ENCODE assay signal across 21 cellular contexts in the genomic region with DNA sequence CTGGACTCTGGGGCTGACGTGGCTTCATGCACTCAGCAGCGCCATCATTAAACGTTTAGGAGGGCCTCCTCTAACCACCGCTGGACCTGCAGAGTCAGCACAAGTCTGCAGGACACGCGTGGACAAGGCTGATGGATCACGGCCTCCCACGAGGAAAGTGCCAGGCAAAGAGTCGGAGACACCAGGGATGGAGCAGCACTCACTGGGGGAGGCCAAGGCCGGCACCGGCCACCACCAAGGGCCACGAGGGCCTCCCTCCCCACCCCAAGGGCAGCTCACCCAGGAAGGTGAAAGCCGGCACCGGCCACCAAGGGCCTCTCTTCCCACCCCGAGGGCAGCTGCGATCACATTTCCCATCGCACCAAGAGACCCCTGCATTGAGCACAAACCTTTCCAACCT.
DNase-seq lines count a peak whose midpoint lies in the region; ATAC-seq and TF ChIP-seq lines count a peak whose summit lies in the region.
"Had no signal": no experiment of that assay in that cellular context is flagged by ENCODE, and none has a peak within 500 bp of the region (broad histone marks: within the 10 kb centered on the region; RNA-seq: fewer than 3 reads in every experiment).

No MANE protein-coding gene starts in this region.

- peak overlapping the region; percentile 59 for H2AK5ac ChIP-seq in neuronal stem cell (ENCODE audit: low read depth, low read length)

- peak overlapping the region; percentile 24 for H2BK12ac ChIP-seq in neuronal stem cell (ENCODE audit: low read length)

- H3K4me3 Mint-ChIP-seq in HFFc6 = peak overlapping the region; percentile 84
- H3K4me3 Mint-ChIP-seq: activated naive CD4-positive, alpha-beta T cell treated with anti-CD3 and anti-CD28 coated beads, Interleukin-2, amount 10 ng/mL, durations not matched to agents 7 days and 5 days; activated T-helper 1 cell treated with anti-CD3 and anti-CD28 coated beads, Interleukin-12 subunit alpha, Interleukin-12 subunit beta, Interleukin-2, Interleukin-4 antibody, amounts not matched to agents 30 ng/mL and 10 ng/mL and 1 ng/mL, durations not matched to agents 14 hours and 24 hours and 36 hours; CD4-positive, CD25-positive, alpha-beta regulatory T cell; natural killer cell had no signal

- H3K27ac ChIP-seq in esophagus muscularis mucosa (replicated peaks in 1 of 4) (peak overlapping the region; percentile 46 to 80 (median 62)), neuronal stem cell (replicated peaks; ENCODE audit: low read length) (peak overlapping the region; percentile 60), tibial artery (peak overlapping the region; percentile 82 to 93), stomach (peak overlapping the region in 2 of 5 donors; percentile 39 to 54)

- H3K27me3 ChIP-seq in esophagus muscularis mucosa = no peaks in the 10 kb centered on the region
- no peaks in the 10 kb centered on the region for H3K27me3 ChIP-seq in neuronal stem cell (ENCODE audit: control insufficient read depth in 3 of 3, insufficient read depth in 3 of 3, low read depth in 1 of 3, low read length in 3 of 3)
- H3K27me3 ChIP-seq in tibial artery = no peaks in the 10 kb centered on the region
- H3K27me3 ChIP-seq in stomach = no peaks in the 10 kb centered on the region
- H3K27me3 ChIP-seq: heart left ventricle, uterus had no signal

- H3K79me1 ChIP-seq in neuronal stem cell (ENCODE audit: low read depth, low read length) = peaks cover 26% of the 10 kb centered on the region

- no peak overlapping the region for H3K23ac ChIP-seq in neuronal stem cell (ENCODE audit: low read depth, low read length, poor library complexity)

- peak overlapping the region; percentile 49 for H3K14ac ChIP-seq in neuronal stem cell (ENCODE audit: low read length)

- H3K27me3 Mint-ChIP-seq in HFFc6 (ENCODE audit: insufficient read depth) = peaks cover 3% of the 10 kb centered on the region; the same call in 1 of the 2 replicates
- H3K27me3 Mint-ChIP-seq: CD4-positive, CD25-positive, alpha-beta regulatory T cell had no signal

- H3K9me3 Mint-ChIP-seq in HFFc6 = no peaks in the 10 kb centered on the region
- H3K9me3 Mint-ChIP-seq: activated naive CD4-positive, alpha-beta T cell treated with anti-CD3 and anti-CD28 coated beads, Interleukin-2, amount 10 ng/mL, durations not matched to agents 7 days and 5 days; activated T-helper 1 cell treated with anti-CD3 and anti-CD28 coated beads, Interleukin-12 subunit alpha, Interleukin-12 subunit beta, Interleukin-2, Interleukin-4 antibody, amounts not matched to agents 30 ng/mL and 10 ng/mL and 1 ng/mL, durations not matched to agents 14 hours and 24 hours and 36 hours; CD4-positive, CD25-positive, alpha-beta regulatory T cell; natural killer cell had no signal

- H3K4me1 ChIP-seq in esophagus muscularis mucosa (peaks cover 49 to 77% (median 75%) of the 10 kb centered on the region in 4 donors), neuronal stem cell (ENCODE audit: control insufficient read depth in 2 of 2, insufficient read depth in 1 of 2, low read depth in 1 of 2, low read length in 2 of 2) (peaks cover 24 to 35% of the 10 kb centered on the region in 2 donors), tibial artery (peaks cover 0 to 65% (median 45%) of the 10 kb centered on the region in 4 donors), stomach (peaks cover 29 to 63% (median 46%) of the 10 kb centered on the region in 4 donors)

- H3K18ac ChIP-seq in neuronal stem cell (ENCODE audit: low read length) = peak overlapping the region; percentile 93

- 90% methylated on average over 17 of the region's 17 CpGs for WGBS in esophagus muscularis mucosa
- no CpG with 5 or more reads among the region's 17 CpGs for WGBS in neuronal stem cell (ENCODE audit: extremely low coverage in 2 of 2, insufficient read length in 2 of 2, insufficient replicate concordance in 1 of 2), 2 donors
- 90 to 96% (median 94%) methylated on average over 12 to 17 of the region's 17 CpGs for WGBS in stomach, 5 donors

- DNase-seq in HFFc6 (no peak), esophagus muscularis mucosa (ENCODE audit: extremely low spot score) (no peak), neuronal stem cell (ENCODE audit: low spot score) (no peak), tibial artery (peak in 1 of 2 donors; percentile 60), stomach (no peak)
- DNase-seq: activated naive CD4-positive, alpha-beta T cell treated with anti-CD3 and anti-CD28 coated beads, Interleukin-2, amount 10 ng/mL, durations not matched to agents 7 days and 5 days; caudate nucleus; CD4-positive, CD25-positive, alpha-beta regulatory T cell; heart left ventricle; mammary epithelial cell; natural killer cell; NCI-H1048; NCI-H187; NCI-H69; T-helper 9 cell had no signal

- H2AFZ ChIP-seq in neuronal stem cell (ENCODE audit: low read length) = no peak overlapping the region

- peak overlapping the region; percentile 95 for H2BK5ac ChIP-seq in neuronal stem cell (ENCODE audit: low read length)

- no peak for TF ChIP-seq CTCF in HFFc6 (IDR thresholded peaks at IDR 0.05)
- TF ChIP-seq CTCF in esophagus muscularis mucosa (IDR thresholded peaks at IDR 0.05) = no peak
- TF ChIP-seq CTCF in tibial artery (IDR thresholded peaks at IDR 0.05) = no peak
- no peak for TF ChIP-seq CTCF in stomach (IDR thresholded peaks at IDR 0.05)

- H4K91ac ChIP-seq in neuronal stem cell (ENCODE audit: low read depth, low read length, poor library complexity) = no peak overlapping the region

- H3K36me3 ChIP-seq in esophagus muscularis mucosa (no peaks in the 10 kb centered on the region), neuronal stem cell (replicated peaks in 1 of 2; ENCODE audit: control insufficient read depth in 2 of 2, insufficient read depth in 2 of 2, low read length in 2 of 2) (no peaks in the 10 kb centered on the region), tibial artery (no peaks in the 10 kb centered on the region), stomach (no peaks in the 10 kb centered on the region)
- H3K36me3 ChIP-seq: heart left ventricle, uterus had no signal

- ATAC-seq in HG02571 (IDR thresholded peaks at IDR 0.05; ENCODE audit: unreplicated experiment) (no peak), HG03442 (IDR thresholded peaks at IDR 0.05; ENCODE audit: unreplicated experiment) (no peak)
- ATAC-seq: HCT116, heart left ventricle, HepG2, natural killer cell had no signal

- no peak overlapping the region for H3K4ac ChIP-seq in neuronal stem cell (ENCODE audit: low read length)

- H3K9me3 ChIP-seq in esophagus muscularis mucosa = no peaks in the 10 kb centered on the region
- H3K9me3 ChIP-seq in neuronal stem cell (replicated peaks in 1 of 2; ENCODE audit: control insufficient read depth in 2 of 2, insufficient read depth in 1 of 2, low read depth in 1 of 2, low read length in 2 of 2) = no peaks in the 10 kb centered on the region
- no peaks in the 10 kb centered on the region for H3K9me3 ChIP-seq in tibial artery
- no peaks in the 10 kb centered on the region for H3K9me3 ChIP-seq in stomach
- H3K9me3 ChIP-seq: heart left ventricle, uterus had no signal

- H3K36me3 Mint-ChIP-seq in HFFc6 (ENCODE audit: low read depth) = no peaks in the 10 kb centered on the region
- H3K36me3 Mint-ChIP-seq: activated naive CD4-positive, alpha-beta T cell treated with anti-CD3 and anti-CD28 coated beads, Interleukin-2, amount 10 ng/mL, durations not matched to agents 7 days and 5 days; CD4-positive, CD25-positive, alpha-beta regulatory T cell; natural killer cell had no signal

- intact Hi-C loops in esophagus muscularis mucosa (cut with DNase I) = no loop called here
- intact Hi-C loops in tibial artery (cut with DNase I; ENCODE audit: low total_unique reads) = loop anchor here (10.0 kb wide), 1 partner anchor 87 kb away; the partner anchor contains the start of gene DIP2C
- intact Hi-C loops in stomach (cut with DNase I; ENCODE audit: low total_unique reads) = no loop called here

- H2BK15ac ChIP-seq in neuronal stem cell (ENCODE audit: low read length) = peak overlapping the region; percentile 49

- peak overlapping the region; percentile 90 for H4K8ac ChIP-seq in neuronal stem cell (ENCODE audit: low read depth, low read length)

- H3K4me2 ChIP-seq in neuronal stem cell (ENCODE audit: insufficient read depth, low read length, poor library complexity, severe bottlenecking) = no peak overlapping the region

- peak overlapping the region; percentile 69 for H2BK120ac ChIP-seq in neuronal stem cell (ENCODE audit: low read depth, low read length)

- no peak for TF ChIP-seq POLR2A in esophagus muscularis mucosa (IDR thresholded peaks at IDR 0.05; ENCODE audit: low read depth)
- no peak for TF ChIP-seq POLR2A in stomach (IDR thresholded peaks at IDR 0.05)

- TF ChIP-seq EP300 in esophagus muscularis mucosa (IDR thresholded peaks at IDR 0.05) (no peak), stomach (IDR thresholded peaks at IDR 0.05) (no peak)

- H3K9ac ChIP-seq in neuronal stem cell (ENCODE audit: low read depth, low read length, poor library complexity) = no peak overlapping the region

- H3K4me3 ChIP-seq in esophagus muscularis mucosa = no peak overlapping the region
- no peak overlapping the region for H3K4me3 ChIP-seq in neuronal stem cell (ENCODE audit: low read length in 2 of 2)
- H3K4me3 ChIP-seq in tibial artery = no peak overlapping the region
- H3K4me3 ChIP-seq in stomach = no peak overlapping the region
- H3K4me3 ChIP-seq: heart left ventricle, uterus had no signal

- peaks cover 63% of the 10 kb centered on the region for H3K4me1 Mint-ChIP-seq in HFFc6 (ENCODE audit: low read depth)
- H3K4me1 Mint-ChIP-seq: activated naive CD4-positive, alpha-beta T cell treated with anti-CD3 and anti-CD28 coated beads, Interleukin-2, amount 10 ng/mL, durations not matched to agents 7 days and 5 days; CD4-positive, CD25-positive, alpha-beta regulatory T cell; natural killer cell had no signal

- peak overlapping the region; percentile 99 for H3K27ac Mint-ChIP-seq in HFFc6
- H3K27ac Mint-ChIP-seq: activated naive CD4-positive, alpha-beta T cell treated with anti-CD3 and anti-CD28 coated beads, Interleukin-2, amount 10 ng/mL, durations not matched to agents 7 days and 5 days; activated T-helper 1 cell treated with anti-CD3 and anti-CD28 coated beads, Interleukin-12 subunit alpha, Interleukin-12 subunit beta, Interleukin-2, Interleukin-4 antibody, amounts not matched to agents 30 ng/mL and 10 ng/mL and 1 ng/mL, durations not matched to agents 14 hours and 24 hours and 36 hours; CD4-positive, CD25-positive, alpha-beta regulatory T cell; natural killer cell had no signal
